In genomic region chr7:107966701-107967100, GRCh38 we compare ENCODE assay signal across 10 cellular contexts. TPM values are rescaled to one million over a fixed set of nuclear protein-coding genes. Genes with fewer than 3 reads are reported as not detected.
DNase-seq lines count a peak whose midpoint lies in the region; ATAC-seq, FAIRE-seq and TF ChIP-seq lines count a peak whose summit lies in the region.
"Had no signal": no experiment of that assay in that cellular context is flagged by ENCODE, and none has a peak within 500 bp of the region (broad histone marks: within the 10 kb centered on the region; RNA-seq: fewer than 3 reads in every experiment).

No MANE protein-coding gene starts in this region.

- no peak for FAIRE-seq in bronchial epithelial cell (lab: Jason Lieb, UNC)

- no peaks in the 10 kb centered on the region for H3K27me3 ChIP-seq in bronchial epithelial cell (ENCODE audit: control insufficient read depth, insufficient read depth, low read length)

- peaks cover 46% of the 10 kb centered on the region for H3K36me3 Mint-ChIP-seq in mesothelial cell of epicardium
- H3K36me3 Mint-ChIP-seq: immature natural killer cell had no signal

- peak; percentile 68 for DNase-seq in AG08396 (ENCODE audit: low spot score)
- peak; percentile 72 for DNase-seq in NCI-H1092 treated with DMSO at 0.1 percent for 48 hours (lab: John Stamatoyannopoulos, UW)
- DNase-seq in bronchial epithelial cell (ENCODE audit: low read depth): peak; percentile 77
- peak; percentile 94 for DNase-seq in kidney tubule cell (ENCODE audit: low spot score)
- no peak for DNase-seq in GM20000 (ENCODE audit: low spot score)
- DNase-seq in mesothelial cell of epicardium (ENCODE audit: low spot score in 2 of 2, unreplicated experiment in 2 of 2): no peak
- DNase-seq: activated naive CD4-positive, alpha-beta T cell treated with anti-CD3 and anti-CD28 coated beads for 36 hours; immature natural killer cell had no signal

- peaks cover 12% of the 10 kb centered on the region for H3K4me1 Mint-ChIP-seq in mesothelial cell of epicardium
- H3K4me1 Mint-ChIP-seq: immature natural killer cell had no signal

- peaks cover 7% of the 10 kb centered on the region for H3K36me3 ChIP-seq in bronchial epithelial cell (ENCODE audit: control insufficient read depth, insufficient read depth, low read length)

- H3K27me3 Mint-ChIP-seq in mesothelial cell of epicardium (ENCODE audit: low read depth): no peaks in the 10 kb centered on the region

- ATAC-seq in GM18868 (IDR thresholded peaks at IDR 0.05; ENCODE audit: unreplicated experiment) (no peak), HG02798 (IDR thresholded peaks at IDR 0.05; ENCODE audit: poor library complexity, unreplicated experiment) (no peak)

- no peak overlapping the region for H3K4me3 Mint-ChIP-seq in mesothelial cell of epicardium
- H3K4me3 Mint-ChIP-seq: activated naive CD4-positive, alpha-beta T cell treated with anti-CD3 and anti-CD28 coated beads for 36 hours; immature natural killer cell had no signal

- no peaks in the 10 kb centered on the region for H3K9me3 Mint-ChIP-seq in mesothelial cell of epicardium
- H3K9me3 Mint-ChIP-seq: activated naive CD4-positive, alpha-beta T cell treated with anti-CD3 and anti-CD28 coated beads for 36 hours; immature natural killer cell had no signal

- H3K27ac Mint-ChIP-seq in mesothelial cell of epicardium: no peak overlapping the region
- H3K27ac Mint-ChIP-seq: activated naive CD4-positive, alpha-beta T cell treated with anti-CD3 and anti-CD28 coated beads for 36 hours; immature natural killer cell had no signal

- TF ChIP-seq CTCF in bronchial epithelial cell (IDR thresholded peaks at IDR 0.05; ENCODE audit: insufficient read depth, low read length, severe bottlenecking) (peak; percentile 16), GM20000 (IDR thresholded peaks at IDR 0.05; ENCODE audit: extremely low read depth, missing control alignments) (no peak), mesothelial cell of epicardium (IDR thresholded peaks at IDR 0.05; ENCODE audit: unreplicated experiment) (no peak)

- no peak overlapping the region for H3K4me3 ChIP-seq in bronchial epithelial cell (ENCODE audit: low read depth, low read length)

RNA-seq across cellular contexts. Expression of gene LAMB1, which starts 36.3 kb away (rescaled TPM):
- total RNA-seq in bronchial epithelial cell: 70.0 and 75.8 TPM in 2 replicates
- 556 to 593 TPM (median 584 TPM) in 3 replicates for total RNA-seq in mesothelial cell of epicardium

Comparison
In these comparisons a context has a peak if more than half of its experiments do, and no peak if none do; other contexts are left out.
1. DNase-seq: peak in AG08396 (single experiment), NCI-H1092 treated with DMSO at 0.1 percent for 48 hours (single experiment), bronchial epithelial cell (single experiment) and kidney tubule cell (single experiment); none in GM20000 (single experiment) and mesothelial cell of epicardium (0 of 2).